Comparison of ENCODE assay signal across 8 cellular contexts in genomic region chr16:81940781-81941560, GRCh38.
DNase-seq lines count a peak whose midpoint lies in the region; TF ChIP-seq lines count a peak whose summit lies in the region.

No MANE protein-coding gene starts in this region.

- H3K4me3 ChIP-seq in OCI-LY7 (ENCODE audit: low read depth, low read length, poor library complexity, severe bottlenecking) (no peak overlapping the region), epithelial cell of proximal tubule (ENCODE audit: low read depth, low read length) (no peak overlapping the region)

- peaks cover 63 to 64% of the 10 kb centered on the region in 2 experiments for H3K4me1 Mint-ChIP-seq in H9

- H3K18ac ChIP-seq in H9 (ENCODE audit: insufficient read length, low read depth, low read length), result no peak overlapping the region

- peaks cover 11% of the 10 kb centered on the region for H3K27me3 Mint-ChIP-seq in H9 (ENCODE audit: low read depth)

- H3K4me2 ChIP-seq in H9 (ENCODE audit: insufficient read depth, insufficient read length, low read length) (no peak overlapping the region), OCI-LY7 (ENCODE audit: low read length) (no peak overlapping the region)

- no peak overlapping the region for H3K56ac ChIP-seq in H9 (ENCODE audit: insufficient read length, low read depth, low read length)

- peak; percentile 50 for DNase-seq in Ammon's horn (ENCODE audit: low spot score)
- no peak for DNase-seq in H9
- DNase-seq in OCI-LY7 (ENCODE audit: low spot score), result no peak
- DNase-seq in epithelial cell of proximal tubule (ENCODE audit: low read depth), result peak; percentile 10
- peak; percentile 32 for DNase-seq in pons (ENCODE audit: low spot score)
- DNase-seq in mucosa of gallbladder (ENCODE audit: low spot score), result no peak
- DNase-seq in activated CD8-positive, alpha-beta memory T cell treated with anti-CD3 and anti-CD28 coated beads for 24 hours, result no peak
- DNase-seq in HEK293T (ENCODE audit: extremely low spot score), result no peak

- H3K4me1 ChIP-seq in H9 (ENCODE audit: insufficient read depth, low read length), result peaks cover 13% of the 10 kb centered on the region; the same call in 1 of the 2 replicates
- H3K4me1 ChIP-seq in OCI-LY7 (ENCODE audit: insufficient read depth, low read length, poor library complexity, severe bottlenecking), result no peaks in the 10 kb centered on the region

- no peak overlapping the region for H3K9ac ChIP-seq in H9 (ENCODE audit: extremely low read depth, insufficient read length, low read length)

- H2AK5ac ChIP-seq in H9 (ENCODE audit: insufficient read length, low read length), result no peak overlapping the region

- no peak overlapping the region for H2BK5ac ChIP-seq in H9 (ENCODE audit: insufficient read length, low read length)

- H3K23ac ChIP-seq in H9 (ENCODE audit: insufficient read length, low read depth, low read length), result no peak overlapping the region

- H2AFZ ChIP-seq in H9 (ENCODE audit: low read length), result no peak overlapping the region
- H2AFZ ChIP-seq in OCI-LY7 (ENCODE audit: low read length), result no peak overlapping the region

- H4K20me1 ChIP-seq in H9 (ENCODE audit: control insufficient read depth, insufficient read depth, insufficient read length) (no peaks in the 10 kb centered on the region), OCI-LY7 (ENCODE audit: insufficient read depth, low read length) (no peaks in the 10 kb centered on the region)

- H2BK15ac ChIP-seq in H9 (ENCODE audit: low read depth, low read length), result no peak overlapping the region

- H3K36me3 Mint-ChIP-seq in H9 (ENCODE audit: insufficient read depth in 1 of 3, low read depth in 3 of 3), result peaks cover 0 to 5% (median 3%) of the 10 kb centered on the region in 3 experiments; a peak in 2 of 7 replicates

- H3K9me2 ChIP-seq in OCI-LY7 (ENCODE audit: insufficient read depth, low read length), result no peaks in the 10 kb centered on the region

- no peaks in the 10 kb centered on the region for H3K9me3 ChIP-seq in H9 (ENCODE audit: control insufficient read depth, low read depth, low read length)
- H3K9me3 ChIP-seq in OCI-LY7 (ENCODE audit: low read length), result no peaks in the 10 kb centered on the region

- H3K36me3 ChIP-seq in OCI-LY7 (ENCODE audit: insufficient read depth, low read length), result peaks cover 100% of the 10 kb centered on the region

- H4K5ac ChIP-seq in H9 (ENCODE audit: insufficient read length, low read depth, low read length), result no peak overlapping the region

- H3K27me3 ChIP-seq in H9 (ENCODE audit: insufficient read depth, low read length), result no peaks in the 10 kb centered on the region

- POLR2A ChIA-PET in OCI-LY7 (lab: Charles Lee) (interaction anchor here (0.7 kb wide), 1 partner anchor 11 kb away, joined by 3 read pairs; no protein-coding TSS in a partner anchor), HEK293T (lab: Yijun Ruan, JAX) (no interaction called here)

- CTCF ChIA-PET in OCI-LY7 (lab: Charles Lee; ENCODE audit: unreplicated experiment), result no interaction called here
- CTCF ChIA-PET in HEK293T (lab: Yijun Ruan, JAX), result interaction anchor here (0.6 to 1.0 kb wide), 5 partner anchors 9 to 289 kb away, joined by 3 to 4 read pairs (median 4); no protein-coding TSS in a partner anchor

- no peak overlapping the region; the same call in 1 of the 2 replicates for H3K14ac ChIP-seq in H9 (ENCODE audit: insufficient read depth, low read length)

- H4K8ac ChIP-seq in H9 (replicated peaks; ENCODE audit: insufficient read length, low read depth, low read length), result no peak overlapping the region

- intact Hi-C loops in OCI-LY7 (cut with micrococcal nuclease; ENCODE audit: unreplicated experiment), result no loop called here

- H4K91ac ChIP-seq in H9 (ENCODE audit: insufficient read length, low read depth, low read length), result no peak overlapping the region

- H3K4me3 Mint-ChIP-seq in H9, result no peak overlapping the region

- no peak overlapping the region for H3K4ac ChIP-seq in H9 (ENCODE audit: low read depth, low read length)

- no peak overlapping the region for H2BK20ac ChIP-seq in H9 (ENCODE audit: low read depth, low read length, poor library complexity, severe bottlenecking)

- H2BK120ac ChIP-seq in H9 (ENCODE audit: low read depth, low read length, poor library complexity, severe bottlenecking), result no peak overlapping the region

- H3K27ac ChIP-seq in H9 (ENCODE audit: insufficient read length, low read depth, low read length) (no peak overlapping the region), OCI-LY7 (ENCODE audit: low read depth, low read length, poor library complexity, severe bottlenecking) (no peak overlapping the region)

- no peaks in the 10 kb centered on the region for H3K79me2 ChIP-seq in H9 (ENCODE audit: insufficient read depth, low read length)
- H3K79me2 ChIP-seq in OCI-LY7 (ENCODE audit: insufficient read depth, low read depth, low read length), result no peaks in the 10 kb centered on the region

- no peaks in the 10 kb centered on the region for H3K9me3 Mint-ChIP-seq in H9

- no peak overlapping the region for H2BK12ac ChIP-seq in H9 (ENCODE audit: insufficient read length, low read depth, low read length)

- no peaks in the 10 kb centered on the region for H3K79me1 ChIP-seq in H9 (ENCODE audit: insufficient read depth, low read depth, low read length, poor library complexity, severe bottlenecking)

- TF ChIP-seq CTCF in H9 (conservative IDR thresholded peaks at IDR 0.05) (peak; percentile 72), OCI-LY7 (conservative IDR thresholded peaks at IDR 0.05; ENCODE audit: low read length) (peak; percentile 65), epithelial cell of proximal tubule (conservative IDR thresholded peaks at IDR 0.05; ENCODE audit: low read depth, low read length) (peak; percentile 59)

- H3K27ac Mint-ChIP-seq in H9, result no peak overlapping the region

- BruUV-seq in OCI-LY7 (replicated peaks; lab: Mats Ljungman, UMichigan), result no TSS peak

- H3K23me2 ChIP-seq in H9 (ENCODE audit: insufficient read length, low read depth, low read length, poor library complexity, severe bottlenecking), result no peaks in the 10 kb centered on the region

- H3T11ph ChIP-seq in H9 (ENCODE audit: low read length), result no peak overlapping the region

- WGBS in H9 (ENCODE audit: extremely low coverage, insufficient read length, low lambda C conversion rate), result no CpG with 5 or more reads among the region's 3 CpGs

TF ChIP-seq in HEK293T, 16 proteins besides CTCF, POLR2A, EP300 and RAD21:
- TF ChIP-seq NFRKB (IDR thresholded peaks at IDR 0.05) (no peak), ARNT (IDR thresholded peaks at IDR 0.05) (no peak), L3MBTL2 (conservative IDR thresholded peaks at IDR 0.05) (no peak), CTBP1 (IDR thresholded peaks at IDR 0.05; ENCODE audit: borderline replicate concordance) (no peak), SUZ12 (IDR thresholded peaks at IDR 0.05) (no peak), ZNF384 (IDR thresholded peaks at IDR 0.05) (no peak), LEF1 (IDR thresholded peaks at IDR 0.05; ENCODE audit: borderline replicate concordance) (no peak), ELF4 (IDR thresholded peaks at IDR 0.05) (no peak), FOXM1 (IDR thresholded peaks at IDR 0.05; ENCODE audit: borderline replicate concordance) (no peak), BHLHE40 (IDR thresholded peaks at IDR 0.05; ENCODE audit: borderline replicate concordance) (no peak), SP1 (IDR thresholded peaks at IDR 0.05) (no peak), FOXK2 (IDR thresholded peaks at IDR 0.05) (no peak), PKNOX1 (IDR thresholded peaks at IDR 0.05) (no peak), FOXA1 (IDR thresholded peaks at IDR 0.05) (no peak), HDGF (IDR thresholded peaks at IDR 0.05; ENCODE audit: borderline replicate concordance) (no peak)
TF ChIP-seq in HEK293T: peak in this region for 0.

Comparison
In these comparisons a context has a peak if more than half of its experiments do, and no peak if none do; other contexts are left out.
1. DNase-seq: peak in Ammon's horn (single experiment), epithelial cell of proximal tubule (single experiment) and pons (single experiment); none in H9 (single experiment), OCI-LY7 (single experiment), mucosa of gallbladder (single experiment), activated CD8-positive, alpha-beta memory T cell treated with anti-CD3 and anti-CD28 coated beads for 24 hours (single experiment) and HEK293T (single experiment).
2. Peak in every context shown above with its lines, with median percentiles within 50 percentile points of each other: CTCF ChIP-seq.